Comparison of ENCODE assay signal across 34 cellular contexts in genomic region chr4:101593666-101594065, GRCh38.
"Had no signal": no experiment of that assay in that cellular context is flagged by ENCODE, and none has a peak within 500 bp of the region (broad histone marks: within the 10 kb centered on the region; RNA-seq: fewer than 3 reads in every experiment).

No MANE protein-coding gene starts in this region.

- H3K9me3 Mint-ChIP-seq: activated CD4-positive, alpha-beta memory T cell treated with anti-CD3 and anti-CD28 coated beads, Interleukin-2, amount 10 ng/mL, durations not matched to agents 7 days and 5 days; activated CD4-positive, alpha-beta T cell treated with anti-CD3 and anti-CD28 coated beads, Interleukin-2, amount 10 ng/mL, durations not matched to agents 7 days and 5 days; activated naive CD4-positive, alpha-beta T cell treated with anti-CD3 and anti-CD28 coated beads, Interleukin-2, amount 10 ng/mL, durations not matched to agents 7 days and 5 days; activated naive CD8-positive, alpha-beta T cell treated with anti-CD3 and anti-CD28 coated beads, Interleukin-2, amount 10 ng/mL, durations not matched to agents 7 days and 5 days; activated T-cell treated with anti-CD3 and anti-CD28 coated beads, Interleukin-2, amount 50 U/mL, for 24 hours; dendritic cell treated with granulocyte-macrophage colony-stimulating factor and Interleukin-4, amounts not matched to agents 40 ng/mL and 50 ng/mL, for 4 days; immature natural killer cell; naive B cell; nephron progenitor cell; T-helper 1 cell treated with Interleukin-12 subunit alpha and Interleukin-12 subunit beta and Interleukin-4 antibody, amounts not matched to agents 30 μg/mL and 1 μg/mL, for 36 hours had no signal

- H3K27me3 Mint-ChIP-seq: activated CD4-positive, alpha-beta memory T cell treated with anti-CD3 and anti-CD28 coated beads, Interleukin-2, amount 10 ng/mL, durations not matched to agents 7 days and 5 days; activated naive CD4-positive, alpha-beta T cell treated with anti-CD3 and anti-CD28 coated beads, Interleukin-2, amount 10 ng/mL, durations not matched to agents 7 days and 5 days; activated naive CD8-positive, alpha-beta T cell treated with anti-CD3 and anti-CD28 coated beads, Interleukin-2, amount 10 ng/mL, durations not matched to agents 7 days and 5 days; activated T-cell treated with anti-CD3 and anti-CD28 coated beads, Interleukin-2, amount 50 U/mL, for 24 hours; dendritic cell treated with granulocyte-macrophage colony-stimulating factor and Interleukin-4, amounts not matched to agents 40 ng/mL and 50 ng/mL, for 4 days; naive B cell had no signal

- DNase-seq: activated CD4-positive, alpha-beta memory T cell treated with anti-CD3 and anti-CD28 coated beads, Interleukin-2, amount 10 ng/mL, durations not matched to agents 7 days and 5 days; activated CD4-positive, alpha-beta T cell treated with anti-CD3 and anti-CD28 coated beads, Interleukin-2, amount 10 ng/mL, durations not matched to agents 7 days and 5 days; activated CD8-positive, alpha-beta memory T cell treated with anti-CD3 and anti-CD28 coated beads, Interleukin-2, amount 50 U/mL, for 48 hours; activated gamma-delta T cell; activated naive CD4-positive, alpha-beta T cell treated with anti-CD3 and anti-CD28 coated beads, Interleukin-2, amount 10 ng/mL, durations not matched to agents 7 days and 5 days; activated naive CD8-positive, alpha-beta T cell treated with anti-CD3 and anti-CD28 coated beads, Interleukin-2, amount 10 ng/mL, durations not matched to agents 7 days and 5 days; activated T-cell treated with anti-CD3 and anti-CD28 coated beads, Interleukin-2, amount 50 U/mL, for 24 hours; amniotic stem cell; brain microvascular endothelial cell; central memory CD4-positive, alpha-beta T cell; endodermal cell; heart left ventricle; hypothalamus; immature natural killer cell; naive B cell; nephron progenitor cell; retina; stimulated activated CD4-positive, alpha-beta T cell treated with anti-CD3 and anti-CD28 coated beads, Interleukin-12 subunit alpha, Interleukin-12 subunit beta, amount 100 ng/mL, for 4 hours; stimulated activated CD4-positive, alpha-beta T cell treated with anti-CD3 and anti-CD28 coated beads, Interleukin-4, amount 100 ng/mL, for 1 hour; stimulated activated naive CD8-positive, alpha-beta T cell treated with anti-CD3 and anti-CD28 coated beads, Interleukin-15, Interleukin-2, amounts not matched to agents 100 U/mL and 50 U/mL, for 24 hours; SW 1271; T-helper 9 cell; testis; transverse colon; WERI-Rb-1 had no signal

- H3K27ac ChIP-seq: brain microvascular endothelial cell, esophagus muscularis mucosa, heart left ventricle, neutrophil, skin epidermis, testis, transverse colon, WERI-Rb-1 had no signal

- H3K4me3 Mint-ChIP-seq: activated CD4-positive, alpha-beta memory T cell treated with anti-CD3 and anti-CD28 coated beads, Interleukin-2, amount 10 ng/mL, durations not matched to agents 7 days and 5 days; activated CD4-positive, alpha-beta T cell treated with anti-CD3 and anti-CD28 coated beads, Interleukin-2, amount 10 ng/mL, durations not matched to agents 7 days and 5 days; activated naive CD4-positive, alpha-beta T cell treated with anti-CD3 and anti-CD28 coated beads, Interleukin-2, amount 10 ng/mL, durations not matched to agents 7 days and 5 days; activated naive CD8-positive, alpha-beta T cell treated with anti-CD3 and anti-CD28 coated beads, Interleukin-2, amount 10 ng/mL, durations not matched to agents 7 days and 5 days; activated T-cell treated with anti-CD3 and anti-CD28 coated beads, Interleukin-2, amount 50 U/mL, for 24 hours; dendritic cell treated with granulocyte-macrophage colony-stimulating factor and Interleukin-4, amounts not matched to agents 40 ng/mL and 50 ng/mL, for 4 days; endodermal cell; immature natural killer cell; naive B cell; nephron progenitor cell; T-helper 1 cell treated with Interleukin-12 subunit alpha and Interleukin-12 subunit beta and Interleukin-4 antibody, amounts not matched to agents 30 μg/mL and 1 μg/mL, for 36 hours had no signal

- H3K27ac Mint-ChIP-seq: activated CD4-positive, alpha-beta memory T cell treated with anti-CD3 and anti-CD28 coated beads, Interleukin-2, amount 10 ng/mL, durations not matched to agents 7 days and 5 days; activated CD4-positive, alpha-beta T cell treated with anti-CD3 and anti-CD28 coated beads, Interleukin-2, amount 10 ng/mL, durations not matched to agents 7 days and 5 days; activated naive CD4-positive, alpha-beta T cell treated with anti-CD3 and anti-CD28 coated beads, Interleukin-2, amount 10 ng/mL, durations not matched to agents 7 days and 5 days; activated naive CD8-positive, alpha-beta T cell treated with anti-CD3 and anti-CD28 coated beads, Interleukin-2, amount 10 ng/mL, durations not matched to agents 7 days and 5 days; activated T-cell treated with anti-CD3 and anti-CD28 coated beads, Interleukin-2, amount 50 U/mL, for 24 hours; dendritic cell treated with granulocyte-macrophage colony-stimulating factor and Interleukin-4, amounts not matched to agents 40 ng/mL and 50 ng/mL, for 4 days; endodermal cell; immature natural killer cell; nephron progenitor cell; T-helper 1 cell treated with Interleukin-12 subunit alpha and Interleukin-12 subunit beta and Interleukin-4 antibody, amounts not matched to agents 30 μg/mL and 1 μg/mL, for 36 hours had no signal

- H3K36me3 ChIP-seq: brain microvascular endothelial cell, esophagus muscularis mucosa, heart left ventricle, neutrophil, transverse colon, WERI-Rb-1 had no signal

- ATAC-seq: activated CD4-positive, CD25-positive, alpha-beta regulatory T cell treated with anti-CD3 and anti-CD28 coated beads, Interleukin-2, amount 50 U/mL, for 24 hours; heart left ventricle; left lobe of liver; sciatic nerve; stimulated activated naive CD8-positive, alpha-beta T cell treated with anti-CD3 and anti-CD28 coated beads, Interleukin-15, Interleukin-2, amounts not matched to agents 100 U/mL and 50 U/mL, for 24 hours had no signal

- H3K4me3 ChIP-seq: esophagus muscularis mucosa, heart left ventricle, lung, skin epidermis, testis, transverse colon had no signal

- H3K4me1 ChIP-seq: esophagus muscularis mucosa, heart left ventricle, testis had no signal

- H3K4me1 Mint-ChIP-seq: activated CD4-positive, alpha-beta T cell treated with anti-CD3 and anti-CD28 coated beads, Interleukin-2, amount 10 ng/mL, durations not matched to agents 7 days and 5 days; activated naive CD4-positive, alpha-beta T cell treated with anti-CD3 and anti-CD28 coated beads, Interleukin-2, amount 10 ng/mL, durations not matched to agents 7 days and 5 days; activated naive CD8-positive, alpha-beta T cell treated with anti-CD3 and anti-CD28 coated beads, Interleukin-2, amount 10 ng/mL, durations not matched to agents 7 days and 5 days; nephron progenitor cell had no signal

- H3K36me3 Mint-ChIP-seq: activated naive CD4-positive, alpha-beta T cell treated with anti-CD3 and anti-CD28 coated beads, Interleukin-2, amount 10 ng/mL, durations not matched to agents 7 days and 5 days; activated naive CD8-positive, alpha-beta T cell treated with anti-CD3 and anti-CD28 coated beads, Interleukin-2, amount 10 ng/mL, durations not matched to agents 7 days and 5 days; immature natural killer cell; naive B cell had no signal

- H3K27me3 ChIP-seq: brain microvascular endothelial cell, esophagus muscularis mucosa, heart left ventricle, neutrophil, testis, transverse colon had no signal

- H3K9me3 ChIP-seq: esophagus muscularis mucosa, neutrophil, testis, transverse colon had no signal
